1 cellular context compared by ENCODE assay signal in the genomic region with DNA sequence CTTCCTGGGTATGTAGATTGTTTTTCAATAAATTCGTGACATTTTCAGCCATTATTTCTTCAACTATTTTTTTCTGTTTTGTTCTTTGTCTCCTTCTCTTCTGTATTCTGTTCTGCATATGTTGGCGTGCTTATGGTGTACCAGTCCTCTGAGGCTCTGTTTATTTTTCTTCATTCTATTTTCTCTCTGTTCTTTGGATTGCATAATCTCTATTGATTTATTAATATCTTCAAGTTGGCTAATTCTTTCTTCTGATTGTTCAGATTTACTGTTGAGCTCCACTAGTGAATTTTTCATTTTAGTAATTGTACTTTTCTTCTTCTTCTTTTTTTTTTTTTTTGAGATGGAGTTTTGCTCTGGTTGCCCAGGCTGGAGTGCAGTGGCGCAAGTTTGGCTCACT.
TF ChIP-seq lines count a peak whose summit lies in the region.

No MANE protein-coding gene starts in this region.

TF ChIP-seq in HepG2, 621 proteins besides CTCF, POLR2A, EP300 and RAD21:
- TF ChIP-seq MIXL1 (CRISPR knock-in tag; IDR thresholded peaks at IDR 0.05) (no peak), SP5 (CRISPR knock-in tag; IDR thresholded peaks at IDR 0.05; ENCODE audit: borderline replicate concordance, low read depth) (no peak), PAX8 (CRISPR knock-in tag; IDR thresholded peaks at IDR 0.05; ENCODE audit: borderline replicate concordance) (no peak), RXRA (CRISPR knock-in tag; IDR thresholded peaks at IDR 0.05) (no peak), ZNF225 (CRISPR knock-in tag; IDR thresholded peaks at IDR 0.05) (no peak), CHD4 (IDR thresholded peaks at IDR 0.05; ENCODE audit: borderline replicate concordance, low read length) (no peak)
- TF ChIP-seq, protein P1, sequence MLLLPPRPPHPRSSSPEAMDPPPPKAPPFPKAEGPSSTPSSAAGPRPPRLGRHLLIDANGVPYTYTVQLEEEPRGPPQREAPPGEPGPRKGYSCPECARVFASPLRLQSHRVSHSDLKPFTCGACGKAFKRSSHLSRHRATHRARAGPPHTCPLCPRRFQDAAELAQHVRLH (CRISPR knock-in tag; IDR thresholded peaks at IDR 0.05; ENCODE audit: borderline replicate concordance, low read depth) = no peak
